13 cellular contexts compared by ENCODE assay signal in the genomic region with DNA sequence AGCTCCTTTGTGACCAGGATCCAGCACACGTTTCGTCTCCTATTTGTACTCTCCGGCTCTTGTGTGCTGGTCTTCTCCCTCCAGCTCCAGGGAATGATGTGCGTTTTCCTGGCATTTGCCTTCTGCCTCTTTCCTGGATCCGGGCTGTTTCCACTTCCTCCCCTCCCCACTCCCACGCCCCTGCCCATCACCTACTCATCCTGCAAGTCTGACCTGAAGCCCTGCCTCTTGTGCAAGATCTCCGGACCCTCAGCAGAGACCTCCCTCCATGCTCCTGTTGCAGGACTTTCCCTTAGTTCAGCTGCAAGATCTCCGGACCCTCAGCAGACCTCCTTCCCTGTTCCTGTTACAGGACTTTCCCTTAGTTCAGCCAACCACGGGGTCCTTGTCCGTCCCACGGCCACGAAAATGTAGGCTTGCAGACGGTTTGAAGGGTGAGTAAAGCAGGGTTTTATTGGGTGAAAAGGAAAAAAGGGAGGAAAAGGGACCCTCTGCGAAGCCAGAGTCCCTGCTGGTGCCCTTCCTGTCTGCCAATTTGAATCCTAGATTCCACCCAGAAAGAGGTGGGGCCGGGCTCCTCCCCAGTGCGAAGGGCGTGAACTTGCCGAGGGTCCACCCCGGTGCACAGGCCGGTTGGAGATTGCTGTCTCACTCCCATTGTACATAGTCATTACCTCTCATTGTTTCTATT.
DNase-seq lines count a peak whose midpoint lies in the region; TF ChIP-seq lines count a peak whose summit lies in the region.
"Had no signal": no experiment of that assay in that cellular context is flagged by ENCODE, and none has a peak within 500 bp of the region (broad histone marks: within the 10 kb centered on the region; RNA-seq: fewer than 3 reads in every experiment).

No MANE protein-coding gene starts in this region.

- POLR2A ChIA-PET in A673 (lab: Charles Lee; ENCODE audit: low non-redundant PET): no interaction called here

- H3K4me1 ChIP-seq in A673 (ENCODE audit: insufficient read depth, low read length, poor library complexity, severe bottlenecking) (peaks cover 3% of the 10 kb centered on the region), HUES48 (ENCODE audit: control insufficient read depth, insufficient read depth, low read length) (0 out of 2 replicates have a peak, but pooled peaks cover 7% of the 10 kb centered on the region)

- TF ChIP-seq CTCF in A673 (conservative IDR thresholded peaks at IDR 0.05; ENCODE audit: low read depth, low read length): no peak

- H3K27me3 Mint-ChIP-seq in dendritic cell treated with granulocyte-macrophage colony-stimulating factor and Interleukin-4, amounts not matched to agents 40 ng/mL and 50 ng/mL, for 4 days: no peaks in the 10 kb centered on the region
- H3K27me3 Mint-ChIP-seq: activated B cell treated with CpG ODN at 0.5 μM for 24 hours had no signal

- H3K4me3 Mint-ChIP-seq in dendritic cell treated with granulocyte-macrophage colony-stimulating factor and Interleukin-4, amounts not matched to agents 40 ng/mL and 50 ng/mL, for 4 days: peak overlapping the region; percentile 60
- H3K4me3 Mint-ChIP-seq: activated B cell treated with CpG ODN at 0.5 μM for 24 hours had no signal

- peak overlapping the region; percentile 83 for H3K27ac Mint-ChIP-seq in dendritic cell treated with granulocyte-macrophage colony-stimulating factor and Interleukin-4, amounts not matched to agents 40 ng/mL and 50 ng/mL, for 4 days
- H3K27ac Mint-ChIP-seq: activated B cell treated with CpG ODN at 0.5 μM for 24 hours had no signal

- no peaks in the 10 kb centered on the region for H3K27me3 ChIP-seq in A673 (replicated peaks; ENCODE audit: insufficient read depth, low read depth, low read length, poor library complexity)
- H3K27me3 ChIP-seq in HUES48 (ENCODE audit: control insufficient read depth, insufficient read depth, low read length): no peaks in the 10 kb centered on the region

- no peak overlapping the region for H3K4me3 ChIP-seq in A673 (ENCODE audit: low read depth, low read length, poor library complexity, severe bottlenecking)
- H3K4me3 ChIP-seq in HUES48 (ENCODE audit: low read depth, low read length): 0 out of 2 replicates have a peak overlapping the region, but pooled peaks have one; percentile 8

- BruUV-seq in A673 (replicated peaks; lab: Mats Ljungman, UMichigan): no TSS peak

- no peaks in the 10 kb centered on the region for H3K36me3 Mint-ChIP-seq in dendritic cell treated with granulocyte-macrophage colony-stimulating factor and Interleukin-4, amounts not matched to agents 40 ng/mL and 50 ng/mL, for 4 days (ENCODE audit: low read depth)

- H3K9me3 ChIP-seq in A673 (ENCODE audit: low read depth, low read length, poor library complexity, severe bottlenecking) (no peaks in the 10 kb centered on the region), HUES48 (ENCODE audit: control insufficient read depth, insufficient read depth, low read length) (no peaks in the 10 kb centered on the region)

- CTCF ChIA-PET in A673 (lab: Charles Lee): interaction anchor here (0.7 kb wide), 1 partner anchor 87 kb away, joined by 3 read pairs; no protein-coding TSS in a partner anchor

- H3K27ac ChIP-seq in A673 (ENCODE audit: low read depth, low read length, poor library complexity, severe bottlenecking) (no peak overlapping the region), HUES48 (ENCODE audit: low read depth, low read length) (no peak overlapping the region)
- H3K27ac ChIP-seq: RWPE1 had no signal

- intact Hi-C loops in A673 (cut with micrococcal nuclease; ENCODE audit: unreplicated experiment): no loop called here
- intact Hi-C loops in dendritic cell treated with granulocyte-macrophage colony-stimulating factor and Interleukin-4, amounts not matched to agents 40 ng/mL and 50 ng/mL, for 4 days (cut with micrococcal nuclease): loop anchor here (10.0 kb wide), 2 partner anchors 66 to 196 kb away; no protein-coding TSS in a partner anchor

- H3K9ac ChIP-seq in HUES48 (ENCODE audit: low read depth, low read length): no peak overlapping the region

- peaks cover 32% of the 10 kb centered on the region for H3K4me1 Mint-ChIP-seq in dendritic cell treated with granulocyte-macrophage colony-stimulating factor and Interleukin-4, amounts not matched to agents 40 ng/mL and 50 ng/mL, for 4 days (ENCODE audit: low read depth)

- no peaks in the 10 kb centered on the region for H3K36me3 ChIP-seq in A673 (ENCODE audit: insufficient read depth, low read length, poor library complexity, severe bottlenecking)
- H3K36me3 ChIP-seq in HUES48 (ENCODE audit: control insufficient read depth, insufficient read depth, low read length): no peaks in the 10 kb centered on the region

- H3K9me3 Mint-ChIP-seq in dendritic cell treated with granulocyte-macrophage colony-stimulating factor and Interleukin-4, amounts not matched to agents 40 ng/mL and 50 ng/mL, for 4 days: no peaks in the 10 kb centered on the region
- H3K9me3 Mint-ChIP-seq: activated B cell treated with CpG ODN at 0.5 μM for 24 hours had no signal

- DNase-seq in A673 (ENCODE audit: low spot score): peak; percentile 35
- DNase-seq in lung microvascular endothelial cell (ENCODE audit: low read depth in 2 of 2): peak; percentile 17 to 20
- no peak for DNase-seq in cerebellar cortex (ENCODE audit: low spot score)
- no peak for DNase-seq in cerebellum (ENCODE audit: low spot score)
- DNase-seq in NCI-H2081 treated with DMSO at 0.1 percent for 48 hours (lab: John Stamatoyannopoulos, UW): no peak
- DNase-seq in OCI-M1 (lab: John Stamatoyannopoulos, UW): no peak
- DNase-seq: activated B cell treated with CpG ODN at 0.5 μM for 24 hours, GDM1, NCI-H2171, retina had no signal

Comparison
In these comparisons a context has a peak if more than half of its experiments do, and no peak if none do; other contexts are left out.
1. DNase-seq: peak in A673 (single experiment) and lung microvascular endothelial cell (2 of 2); none in cerebellar cortex (single experiment), cerebellum (single experiment), NCI-H2081 treated with DMSO at 0.1 percent for 48 hours (single experiment) and OCI-M1 (single experiment).